Comparison of ENCODE assay signal across 22 cellular contexts in genomic region chr12:26770239-26771070, GRCh38.
DNase-seq lines count a peak whose midpoint lies in the region; ATAC-seq and TF ChIP-seq lines count a peak whose summit lies in the region.
"Had no signal": no experiment of that assay in that cellular context is flagged by ENCODE, and none has a peak within 500 bp of the region (broad histone marks: within the 10 kb centered on the region; RNA-seq: fewer than 3 reads in every experiment).

No MANE protein-coding gene starts in this region.

- H3K9me3 Mint-ChIP-seq in CD4-positive, alpha-beta T cell, result no peaks in the 10 kb centered on the region
- H3K9me3 Mint-ChIP-seq: CD8-positive, alpha-beta T cell; natural killer cell treated with Interleukin-12 subunit alpha and Interleukin-12 subunit beta and Interleukin-15 and Interleukin-18, amount 100 ng/mL, for 72 hours had no signal

- no peak for TF ChIP-seq CTCF in CD4-positive, alpha-beta T cell (IDR thresholded peaks at IDR 0.05)
- no peak for TF ChIP-seq CTCF in hepatocyte (IDR thresholded peaks at IDR 0.05; ENCODE audit: poor library complexity)

- no peak for DNase-seq in CD4-positive, alpha-beta T cell
- DNase-seq in HT-29 (ENCODE audit: low spot score), result peak; percentile 40
- DNase-seq in foreskin melanocyte, result peak; percentile 55
- peak; percentile 64 for DNase-seq in renal cortical epithelial cell (ENCODE audit: low read depth)
- no peak for DNase-seq in hypothalamus (lab: John Stamatoyannopoulos, UW)
- DNase-seq in hepatocyte (ENCODE audit: low spot score), result no peak
- DNase-seq in DMS79 (lab: John Stamatoyannopoulos, UW), result no peak
- DNase-seq: activated CD4-positive, alpha-beta memory T cell treated with anti-CD3 and anti-CD28 coated beads for 36 hours; activated CD4-positive, CD25-positive, alpha-beta regulatory T cell; activated effector memory CD4-positive, alpha-beta T cell treated with anti-CD3 and anti-CD28 coated beads, Interleukin-2, amount 50 U/mL, for 16 hours; CD8-positive, alpha-beta T cell; DMS153; NCI-H187; NCI-H226; NCI-H774; retina; SHP77; stimulated activated CD4-positive, alpha-beta T cell treated with anti-CD3 and anti-CD28 coated beads, Interleukin-2, amount 100 ng/mL, for 48 hours; stimulated activated naive CD4-positive, alpha-beta T cell had no signal

- H3K9me2 ChIP-seq in hepatocyte (replicated peaks; ENCODE audit: insufficient read depth), result no peaks in the 10 kb centered on the region

- no peaks in the 10 kb centered on the region for H3K27me3 Mint-ChIP-seq in CD4-positive, alpha-beta T cell
- H3K27me3 Mint-ChIP-seq: activated CD4-positive, alpha-beta memory T cell treated with anti-CD3 and anti-CD28 coated beads for 36 hours; natural killer cell treated with Interleukin-12 subunit alpha and Interleukin-12 subunit beta and Interleukin-15 and Interleukin-18, amount 100 ng/mL, for 72 hours had no signal

- H3K36me3 Mint-ChIP-seq in CD4-positive, alpha-beta T cell (ENCODE audit: low read depth), result peaks cover 54% of the 10 kb centered on the region

- no peaks in the 10 kb centered on the region for H4K20me1 ChIP-seq in hepatocyte (ENCODE audit: insufficient read depth, poor library complexity, severe bottlenecking)

- no peak overlapping the region for H3K4me3 ChIP-seq in hepatocyte
- H3K4me3 ChIP-seq: HAP-1, thoracic aorta had no signal

- no peaks in the 10 kb centered on the region for H3K36me3 ChIP-seq in hepatocyte (replicated peaks; ENCODE audit: insufficient read depth, low read depth)
- H3K36me3 ChIP-seq: HAP-1, thoracic aorta had no signal

- no peak overlapping the region for H2AFZ ChIP-seq in hepatocyte

- H3K4me1 Mint-ChIP-seq in CD4-positive, alpha-beta T cell (ENCODE audit: low read depth), result peaks cover 12% of the 10 kb centered on the region

- peak overlapping the region; percentile 10 for H3K27ac ChIP-seq in CD4-positive, alpha-beta T cell (ENCODE audit: low read depth, low read length)
- no peak overlapping the region for H3K27ac ChIP-seq in hepatocyte
- H3K27ac ChIP-seq: thoracic aorta had no signal

- WGBS in hepatocyte (ENCODE audit: low lambda C conversion rate, missing lambda C conversion rate), result 96% methylated on average over 5 of the region's 5 CpGs

- no peak overlapping the region for H3K4me2 ChIP-seq in hepatocyte

- H3K4me1 ChIP-seq in hepatocyte (ENCODE audit: insufficient read depth), result peaks cover 5% of the 10 kb centered on the region
- H3K4me1 ChIP-seq: HAP-1 had no signal

- H3K27me3 ChIP-seq in CD4-positive, alpha-beta T cell (ENCODE audit: control insufficient read depth, insufficient read depth, low read length), result no peaks in the 10 kb centered on the region
- H3K27me3 ChIP-seq in hepatocyte, result no peaks in the 10 kb centered on the region

- POLR2A ChIA-PET in CD4-positive, alpha-beta T cell (lab: Charles Lee), result no interaction called here

- H3K79me2 ChIP-seq in hepatocyte, result peaks cover 9% of the 10 kb centered on the region

- CTCF ChIA-PET in CD4-positive, alpha-beta T cell (lab: Charles Lee), result no interaction called here

- H3K4me3 Mint-ChIP-seq in CD4-positive, alpha-beta T cell, result no peak overlapping the region
- H3K4me3 Mint-ChIP-seq: activated CD4-positive, alpha-beta memory T cell treated with anti-CD3 and anti-CD28 coated beads for 36 hours; CD8-positive, alpha-beta T cell; natural killer cell treated with Interleukin-12 subunit alpha and Interleukin-12 subunit beta and Interleukin-15 and Interleukin-18, amount 100 ng/mL, for 72 hours had no signal

- intact Hi-C loops in CD4-positive, alpha-beta T cell (cut with DNase I, micrococcal nuclease), result no loop called here

- no peak for ATAC-seq in CD4-positive, alpha-beta T cell (ENCODE audit: poor library complexity)
- ATAC-seq: CD8-positive, alpha-beta T cell; natural killer cell treated with Interleukin-12 subunit alpha and Interleukin-12 subunit beta and Interleukin-15 and Interleukin-18, amount 100 ng/mL, for 72 hours had no signal

- H3K9me3 ChIP-seq in CD4-positive, alpha-beta T cell (ENCODE audit: control insufficient read depth, low read length), result no peaks in the 10 kb centered on the region
- no peaks in the 10 kb centered on the region for H3K9me3 ChIP-seq in hepatocyte (ENCODE audit: low read depth)
- H3K9me3 ChIP-seq: HAP-1, thoracic aorta had no signal

- H3K27ac Mint-ChIP-seq in CD4-positive, alpha-beta T cell, result no peak overlapping the region
- H3K27ac Mint-ChIP-seq: activated CD4-positive, alpha-beta memory T cell treated with anti-CD3 and anti-CD28 coated beads for 36 hours; CD8-positive, alpha-beta T cell; natural killer cell treated with Interleukin-12 subunit alpha and Interleukin-12 subunit beta and Interleukin-15 and Interleukin-18, amount 100 ng/mL, for 72 hours had no signal

Comparison
In these comparisons a context has a peak if more than half of its experiments do, and no peak if none do; other contexts are left out.
1. DNase-seq: peak in HT-29 (single experiment), foreskin melanocyte (single experiment) and renal cortical epithelial cell (single experiment); none in CD4-positive, alpha-beta T cell (0 of 10), hypothalamus (0 of 51), hepatocyte (single experiment) and DMS79 (single experiment).